In the genomic region with DNA sequence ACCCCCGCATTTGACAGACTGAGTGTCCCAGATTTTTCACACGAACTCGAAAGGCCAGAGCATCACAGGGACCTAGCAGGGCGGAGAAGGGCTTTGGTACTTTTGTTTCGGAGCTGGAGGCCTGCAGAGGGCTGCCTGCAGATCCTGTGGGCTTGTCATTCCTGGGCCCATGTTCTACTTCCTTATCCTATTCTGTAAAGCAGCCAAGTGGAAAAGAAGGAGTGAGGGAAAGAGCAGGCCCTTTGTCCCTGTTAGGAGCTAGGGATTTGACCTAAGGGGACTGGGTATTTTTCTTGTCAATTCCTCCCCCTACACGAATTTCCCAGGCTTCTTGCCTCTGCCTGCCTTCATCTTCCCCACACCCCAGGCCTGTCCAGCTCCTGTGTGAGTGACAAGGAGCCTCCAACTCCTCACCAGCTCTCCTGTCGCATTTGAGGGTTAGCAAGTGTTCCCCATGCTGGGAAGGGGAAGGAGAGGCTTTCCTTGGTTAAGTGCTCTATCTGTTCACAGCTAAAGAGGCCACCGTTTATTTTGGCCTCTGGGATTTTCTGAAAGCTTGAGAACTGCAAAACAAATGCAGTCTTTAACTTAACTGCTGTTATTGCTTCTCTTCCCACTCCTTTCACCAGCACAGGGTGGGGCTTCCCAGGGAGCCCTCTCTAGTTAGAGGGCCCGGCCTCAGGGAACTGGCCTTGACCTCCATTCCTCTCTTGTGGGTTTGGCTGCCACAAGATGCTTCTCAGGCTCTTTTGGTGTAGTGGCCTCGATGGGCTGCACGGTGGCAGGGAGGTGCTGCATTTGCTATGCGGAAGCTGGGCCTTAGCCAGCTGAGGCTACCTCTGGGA, we compare ENCODE assay signal across 29 cellular contexts.
DNase-seq lines count a peak whose midpoint lies in the region; ATAC-seq and FAIRE-seq lines count a peak whose summit lies in the region.
"Had no signal": no experiment of that assay in that cellular context is flagged by ENCODE, and none has a peak within 500 bp of the region (broad histone marks: within the 10 kb centered on the region; RNA-seq: fewer than 3 reads in every experiment).

No MANE protein-coding gene starts in this region.

- H3K79me1 ChIP-seq in neuronal stem cell (ENCODE audit: low read depth, low read length), result no peaks in the 10 kb centered on the region

- H3K9ac ChIP-seq in neuronal stem cell (ENCODE audit: low read depth, low read length, poor library complexity), result no peak overlapping the region
- H3K9ac ChIP-seq: KMS-11 had no signal

- H3K4me3 ChIP-seq in ectodermal cell (ENCODE audit: insufficient read depth, low read depth, low read length), result no peak overlapping the region
- H3K4me3 ChIP-seq in neuronal stem cell (ENCODE audit: low read length in 2 of 2), result no peak overlapping the region
- H3K4me3 ChIP-seq: body of pancreas, ovary, spleen, thoracic aorta had no signal

- H3K27me3 ChIP-seq in ectodermal cell (ENCODE audit: control insufficient read depth, insufficient read depth, low read length, poor library complexity, severe bottlenecking), result no peaks in the 10 kb centered on the region
- peaks cover 0 to 9% (median 0%) of the 10 kb centered on the region in 3 experiments for H3K27me3 ChIP-seq in neuronal stem cell (ENCODE audit: control insufficient read depth in 3 of 3, insufficient read depth in 3 of 3, low read depth in 1 of 3, low read length in 3 of 3)
- H3K27me3 ChIP-seq: body of pancreas, ovary, spleen had no signal

- no peak overlapping the region for H3K23ac ChIP-seq in neuronal stem cell (ENCODE audit: low read depth, low read length, poor library complexity)

- no peak overlapping the region for H2BK120ac ChIP-seq in neuronal stem cell (ENCODE audit: low read depth, low read length)

- H3K4ac ChIP-seq in neuronal stem cell (ENCODE audit: low read length), result no peak overlapping the region

- no peak overlapping the region for H4K91ac ChIP-seq in neuronal stem cell (ENCODE audit: low read depth, low read length, poor library complexity)

- peak; percentile 14 for FAIRE-seq in GM19239 (lab: Jason Lieb, UNC)
- FAIRE-seq: GM18507, H54, urothelium cell line had no signal

- no peak for DNase-seq in GM19239 (ENCODE audit: insufficient read length, low spot score)
- peak; percentile 11 for DNase-seq in left kidney (ENCODE audit: low read depth, low spot score)
- peak; percentile 40 for DNase-seq in neuronal stem cell (ENCODE audit: low spot score)
- no peak for DNase-seq in NCI-H226
- DNase-seq: activated CD4-positive, alpha-beta memory T cell treated with anti-CD3 and anti-CD28 coated beads, Interleukin-2, amount 10 ng/mL, durations not matched to agents 7 days and 5 days; activated CD8-positive, alpha-beta memory T cell treated with anti-CD3 and anti-CD28 coated beads, Interleukin-2, amount 50 U/mL, for 48 hours; activated naive CD4-positive, alpha-beta T cell treated with anti-CD3 and anti-CD28 coated beads for 36 hours; body of pancreas; CD4-positive, alpha-beta T cell; effector CD4-positive, alpha-beta T cell; naive thymus-derived CD8-positive, alpha-beta T cell; NCI-H2029; NCI-H526; NK-92 treated with Interleukin-12 subunit alpha and Interleukin-12 subunit beta, amount 100 ng/mL, for 24 hours; ovary; SHP77 treated with DMSO at 0.1 percent for 48 hours; spleen; stimulated activated CD4-positive, alpha-beta T cell treated with anti-CD3 and anti-CD28 coated beads, Interleukin-2, amount 100 ng/mL, for 24 hours; stimulated activated naive CD8-positive, alpha-beta T cell treated with anti-CD3 and anti-CD28 coated beads, Interleukin-15, amount 100 ng/mL, for 72 hours had no signal

- H3K18ac ChIP-seq in neuronal stem cell (ENCODE audit: low read length), result peak overlapping the region; percentile 90

- H2AK5ac ChIP-seq in neuronal stem cell (ENCODE audit: low read depth, low read length), result peak overlapping the region; percentile 65

- H3K4me1 ChIP-seq in ectodermal cell (ENCODE audit: control insufficient read depth, insufficient read depth, low read length), result peaks cover 52% of the 10 kb centered on the region
- peaks cover 0 to 16% of the 10 kb centered on the region in 2 donors for H3K4me1 ChIP-seq in neuronal stem cell (ENCODE audit: control insufficient read depth in 2 of 2, insufficient read depth in 1 of 2, low read depth in 1 of 2, low read length in 2 of 2)
- H3K4me1 ChIP-seq: body of pancreas, spleen had no signal

- no peak overlapping the region for H2BK12ac ChIP-seq in neuronal stem cell (ENCODE audit: low read length)

- ATAC-seq in HG03354 (IDR thresholded peaks at IDR 0.05; ENCODE audit: poor library complexity, severe bottlenecking, unreplicated experiment), result no peak
- ATAC-seq in GM18873 (IDR thresholded peaks at IDR 0.05; ENCODE audit: low FRiP score, unreplicated experiment), result no peak
- ATAC-seq: body of pancreas; naive thymus-derived CD8-positive, alpha-beta T cell; Panc1; stimulated activated naive CD8-positive, alpha-beta T cell treated with anti-CD3 and anti-CD28 coated beads, Interleukin-15, amount 100 ng/mL, for 72 hours had no signal

- no peak overlapping the region for H2BK15ac ChIP-seq in neuronal stem cell (ENCODE audit: low read length)

- H3K27ac ChIP-seq in ectodermal cell (ENCODE audit: insufficient read depth, low read depth, low read length, poor library complexity, severe bottlenecking) (peak overlapping the region; percentile 77), neuronal stem cell (replicated peaks; ENCODE audit: low read length) (peak overlapping the region; percentile 76)
- H3K27ac ChIP-seq: body of pancreas, epithelial cell of prostate, KMS-11, ovary, thoracic aorta had no signal

- 44 to 46% methylated on average over 12 of the region's 12 CpGs for WGBS in ectodermal cell, 2 experiments
- WGBS in neuronal stem cell (ENCODE audit: extremely low coverage in 2 of 2, insufficient read length in 2 of 2, insufficient replicate concordance in 1 of 2), 2 donors, result no CpG with 5 or more reads among the region's 12 CpGs

- peak overlapping the region; percentile 54 for H2AFZ ChIP-seq in neuronal stem cell (ENCODE audit: low read length)

- H3K36me3 ChIP-seq in ectodermal cell (ENCODE audit: control insufficient read depth, insufficient read depth, low read length) (no peaks in the 10 kb centered on the region), neuronal stem cell (replicated peaks in 1 of 2; ENCODE audit: control insufficient read depth in 2 of 2, insufficient read depth in 2 of 2, low read length in 2 of 2) (no peaks in the 10 kb centered on the region)
- H3K36me3 ChIP-seq: ovary, spleen, thoracic aorta had no signal

- H3K4me2 ChIP-seq in neuronal stem cell (ENCODE audit: insufficient read depth, low read length, poor library complexity, severe bottlenecking), result peak overlapping the region; percentile 15
- H3K4me2 ChIP-seq: KMS-11 had no signal

- H3K9me3 ChIP-seq in ectodermal cell (ENCODE audit: control insufficient read depth, low read length), result no peaks in the 10 kb centered on the region
- H3K9me3 ChIP-seq in neuronal stem cell (replicated peaks in 1 of 2; ENCODE audit: control insufficient read depth in 2 of 2, insufficient read depth in 1 of 2, low read depth in 1 of 2, low read length in 2 of 2), result no peaks in the 10 kb centered on the region
- H3K9me3 ChIP-seq: body of pancreas, ovary, spleen, thoracic aorta had no signal

- H3K14ac ChIP-seq in neuronal stem cell (ENCODE audit: low read length), result no peak overlapping the region

- H2BK5ac ChIP-seq in neuronal stem cell (ENCODE audit: low read length), result no peak overlapping the region

- H4K8ac ChIP-seq in neuronal stem cell (ENCODE audit: low read depth, low read length), result no peak overlapping the region

Comparison
In these comparisons a context has a peak if more than half of its experiments do, and no peak if none do; other contexts are left out.
1. DNase-seq: peak in left kidney (single experiment) and neuronal stem cell (single experiment); none in GM19239 (single experiment) and NCI-H226 (single experiment).